ENCODE assay signal across 11 cellular contexts in the genomic region with DNA sequence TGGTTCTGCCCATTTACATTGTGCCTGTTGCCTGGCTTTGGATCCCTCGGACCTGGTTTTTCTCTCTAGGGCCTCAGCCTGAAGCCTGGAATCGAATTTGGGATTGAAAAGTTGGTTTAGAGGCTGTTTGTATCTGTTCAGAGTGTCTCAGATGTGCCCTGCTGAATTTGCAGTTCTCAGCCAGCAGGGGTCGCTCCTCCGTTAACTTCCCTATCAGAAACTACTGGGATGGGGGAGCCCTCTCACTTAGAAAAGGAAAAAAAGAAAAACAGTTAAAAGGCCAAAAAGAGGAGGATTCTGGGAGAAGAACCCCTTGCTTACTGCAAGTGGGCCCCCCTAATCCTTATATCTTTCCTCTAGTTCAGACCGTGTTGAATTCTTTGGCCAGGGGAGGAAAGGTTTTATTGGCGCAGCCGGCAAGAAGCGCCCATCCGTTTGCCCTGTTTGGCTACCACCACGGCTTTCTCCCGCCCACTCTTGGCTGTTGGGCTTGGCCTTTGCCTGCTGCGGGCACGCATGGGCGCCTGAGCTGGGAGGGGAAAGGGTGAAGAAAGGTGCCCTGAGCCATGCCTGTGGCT. TPM values are rescaled to one million over a fixed set of nuclear protein-coding genes. Genes with fewer than 3 reads are reported as not detected.
A peak's percentile ranks its signal among the peaks of the same experiment; 100 is the strongest.
DNase-seq lines count a peak whose midpoint lies in the region; ATAC-seq, FAIRE-seq and TF ChIP-seq lines count a peak whose summit lies in the region.
"Had no signal": no experiment of that assay in that cellular context is flagged by ENCODE, and none has a peak within 500 bp of the region (broad histone marks: within the 10 kb centered on the region; RNA-seq: fewer than 3 reads in every experiment).

No MANE protein-coding gene starts in this region.

- no peak for ATAC-seq in HG03139 (IDR thresholded peaks at IDR 0.05; ENCODE audit: unreplicated experiment)
- no peak for ATAC-seq in HG03432 (IDR thresholded peaks at IDR 0.05; ENCODE audit: unreplicated experiment)
- no peak for ATAC-seq in Right ventricle myocardium superior (ENCODE audit: poor library complexity)

- no peak overlapping the region for H3K4me2 ChIP-seq in keratinocyte (ENCODE audit: control insufficient read depth, extremely low read depth, insufficient read depth, low read depth, low read length)

- FAIRE-seq in keratinocyte (lab: Jason Lieb, UNC), result no peak

- H3K27me3 ChIP-seq in WERI-Rb-1 (ENCODE audit: insufficient read depth, low read depth, severe bottlenecking) (no peaks in the 10 kb centered on the region), keratinocyte (ENCODE audit: control insufficient read depth, extremely low read depth, insufficient read depth, low read length) (no peaks in the 10 kb centered on the region)

- no peaks in the 10 kb centered on the region for H3K79me2 ChIP-seq in keratinocyte (ENCODE audit: control insufficient read depth, insufficient read depth, low read length)

- CTCF ChIA-PET in activated naive CD4-positive, alpha-beta T cell treated with anti-CD3 and anti-CD28 coated beads, Interleukin-2, amount 10 ng/mL, durations not matched to agents 7 days and 5 days (lab: Charles Lee), result no interaction called here

- H4K20me1 ChIP-seq in keratinocyte (ENCODE audit: control insufficient read depth, extremely low read depth, insufficient read depth, low read length), result no peaks in the 10 kb centered on the region

- H3K9me3 ChIP-seq in WERI-Rb-1 (ENCODE audit: severe bottlenecking) (peaks cover 23% of the 10 kb centered on the region), keratinocyte (ENCODE audit: control insufficient read depth, low read depth, low read length) (peaks cover 3% of the 10 kb centered on the region)

- H3K4me1 Mint-ChIP-seq in activated naive CD4-positive, alpha-beta T cell treated with anti-CD3 and anti-CD28 coated beads, Interleukin-2, amount 10 ng/mL, durations not matched to agents 7 days and 5 days, result no peaks in the 10 kb centered on the region

- intact Hi-C loops in Right ventricle myocardium superior (cut with DNase I), result no loop called here

- H3K36me3 Mint-ChIP-seq in activated naive CD4-positive, alpha-beta T cell treated with anti-CD3 and anti-CD28 coated beads, Interleukin-2, amount 10 ng/mL, durations not matched to agents 7 days and 5 days, result no peaks in the 10 kb centered on the region

- H3K4me1 ChIP-seq in keratinocyte (ENCODE audit: control insufficient read depth, extremely low read depth, insufficient read depth, low read length), result no peaks in the 10 kb centered on the region
- H3K4me1 ChIP-seq: sigmoid colon had no signal

- no peaks in the 10 kb centered on the region for H3K36me3 ChIP-seq in WERI-Rb-1
- H3K36me3 ChIP-seq in keratinocyte (ENCODE audit: control insufficient read depth in 2 of 2, extremely low read depth in 1 of 2, insufficient read depth in 2 of 2, low read length in 2 of 2), result no peaks in the 10 kb centered on the region
- H3K36me3 ChIP-seq: sigmoid colon had no signal

- H3K27ac ChIP-seq in WERI-Rb-1, result no peak overlapping the region
- H3K27ac ChIP-seq in keratinocyte (ENCODE audit: control insufficient read depth, insufficient read depth, low read length), result no peak overlapping the region
- H3K27ac ChIP-seq: sigmoid colon had no signal

- TF ChIP-seq CTCF in AG09319 (IDR thresholded peaks at IDR 0.05; ENCODE audit: low read depth, low read length) (peak; percentile 35), GM12875 (IDR thresholded peaks at IDR 0.05; ENCODE audit: borderline replicate concordance, insufficient read depth, low read depth, low read length) (peak; percentile 37; the same call in 1 of the 2 replicates), WERI-Rb-1 (IDR thresholded peaks at IDR 0.05; ENCODE audit: low read depth, low read length) (peak; percentile 40), keratinocyte (optimal IDR thresholded peaks at IDR 0.05 in 1 of 3, IDR thresholded peaks at IDR 0.05 in 1 of 3, conservative IDR thresholded peaks at IDR 0.05 in 1 of 3; ENCODE audit: extremely low read depth in 1 of 3, insufficient read depth in 2 of 3, low read length in 3 of 3) (peak; percentile 43 to 59 (median 45))

- H3K4me3 ChIP-seq in GM12875 (ENCODE audit: low read depth, low read length) (no peak overlapping the region), WERI-Rb-1 (ENCODE audit: low read depth, low read length) (no peak overlapping the region), keratinocyte (ENCODE audit: control insufficient read depth in 2 of 3, extremely low read depth in 1 of 3, insufficient read depth in 2 of 3, low read depth in 1 of 3, low read length in 3 of 3) (no peak overlapping the region)
- H3K4me3 ChIP-seq: sigmoid colon had no signal

- DNase-seq in AG09319 (ENCODE audit: extremely low read depth, low read depth) (no peak), WERI-Rb-1 (no peak), keratinocyte (ENCODE audit: low read depth, low spot score) (no peak), Right ventricle myocardium superior (no peak)
- no peak for DNase-seq in activated naive CD4-positive, alpha-beta T cell treated with anti-CD3 and anti-CD28 coated beads, Interleukin-2, amount 10 ng/mL, durations not matched to agents 7 days and 5 days
- DNase-seq: activated T-cell treated with anti-CD3 and anti-CD28 coated beads, Interleukin-2, amount 50 U/mL, for 24 hours; central memory CD4-positive, alpha-beta T cell; sigmoid colon had no signal

- H3K9ac ChIP-seq in keratinocyte (ENCODE audit: control insufficient read depth, extremely low read depth, insufficient read depth, low read length), result no peak overlapping the region

- H3K9me3 Mint-ChIP-seq in activated naive CD4-positive, alpha-beta T cell treated with anti-CD3 and anti-CD28 coated beads, Interleukin-2, amount 10 ng/mL, durations not matched to agents 7 days and 5 days, result peaks cover 7% of the 10 kb centered on the region

- H3K9me1 ChIP-seq in keratinocyte (ENCODE audit: control insufficient read depth, extremely low read depth, insufficient read depth, low read length), result no peaks in the 10 kb centered on the region

- dilution Hi-C loops in keratinocyte (cut with MboI; ENCODE audit: extremely low pct_ligation_motif_present, low sequenced_read_pairs), result no loop called here

- no peak overlapping the region for H2AFZ ChIP-seq in keratinocyte (ENCODE audit: control insufficient read depth, low read length)

- no peak overlapping the region for H3K27ac Mint-ChIP-seq in activated naive CD4-positive, alpha-beta T cell treated with anti-CD3 and anti-CD28 coated beads, Interleukin-2, amount 10 ng/mL, durations not matched to agents 7 days and 5 days
- H3K27ac Mint-ChIP-seq: activated T-cell treated with anti-CD3 and anti-CD28 coated beads, Interleukin-2, amount 50 U/mL, for 24 hours had no signal

- peaks cover 42% of the 10 kb centered on the region for H3K27me3 Mint-ChIP-seq in activated naive CD4-positive, alpha-beta T cell treated with anti-CD3 and anti-CD28 coated beads, Interleukin-2, amount 10 ng/mL, durations not matched to agents 7 days and 5 days

- no peak overlapping the region for H3K4me3 Mint-ChIP-seq in activated naive CD4-positive, alpha-beta T cell treated with anti-CD3 and anti-CD28 coated beads, Interleukin-2, amount 10 ng/mL, durations not matched to agents 7 days and 5 days
- H3K4me3 Mint-ChIP-seq: activated T-cell treated with anti-CD3 and anti-CD28 coated beads, Interleukin-2, amount 50 U/mL, for 24 hours had no signal

RNA-seq across cellular contexts. Expression of gene FZD2, which starts 8.7 kb away (rescaled TPM):
- polyA plus RNA-seq in keratinocyte, result 2.6 to 4.6 TPM (median 2.7 TPM) in 3 replicates
- not detected for polyA plus RNA-seq in keratinocyte (2011; ENCODE audit: low read depth)
- polyA plus RNA-seq in keratinocyte (2011; cell fraction: cytosol; rRNA removed), result 0.98 and 2.2 TPM in 2 replicates
- 3.9 and 6.6 TPM in 2 replicates for polyA plus RNA-seq in keratinocyte (2011; cell fraction: nucleus; rRNA removed)
- polyA plus RNA-seq in keratinocyte (2012; ENCODE audit: low replicate concordance), result 0.21 and 6.3 TPM in 2 replicates
- polyA minus RNA-seq in keratinocyte, result 3.0 to 13.8 TPM (median 3.9 TPM) in 3 replicates
- polyA minus RNA-seq in keratinocyte (2011; cell fraction: cytosol; rRNA and poly(A)+ RNA removed), result 6.9 TPM
- 8.8 and 9.9 TPM in 2 replicates for polyA minus RNA-seq in keratinocyte (2011; cell fraction: nucleus; rRNA and poly(A)+ RNA removed)
- 2.6 TPM for total RNA-seq in Right ventricle myocardium superior
